8 cellular contexts compared by ENCODE assay signal in the genomic region with DNA sequence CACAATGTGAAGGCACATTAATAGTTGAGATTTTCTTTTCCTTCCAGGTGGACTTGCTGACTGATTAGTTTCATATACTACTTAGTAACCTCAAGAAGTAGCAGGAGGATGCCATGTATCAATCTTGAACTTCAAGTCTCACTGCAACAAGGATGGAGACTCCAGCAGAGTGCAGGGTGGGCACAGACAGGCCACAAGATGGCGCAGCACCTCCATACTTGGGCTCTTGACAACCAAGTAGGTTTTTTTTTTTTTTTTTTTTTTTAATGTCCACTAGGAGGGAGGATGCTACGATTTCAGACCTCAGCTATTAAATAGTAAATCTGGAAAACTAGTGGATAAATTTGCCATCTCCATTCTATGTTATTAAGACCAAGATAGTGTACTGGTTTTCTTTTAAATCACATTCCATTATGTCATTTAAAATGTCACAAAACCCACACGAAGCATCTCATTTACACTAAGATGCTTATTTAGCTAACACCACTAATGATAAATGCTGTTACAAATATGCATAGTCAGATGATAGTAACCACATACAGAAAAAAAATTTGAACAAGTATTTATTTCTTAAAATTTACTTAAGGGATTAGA. TPM values are rescaled to one million over a fixed set of nuclear protein-coding genes. Genes with fewer than 3 reads are reported as not detected.
A peak's percentile ranks its signal among the peaks of the same experiment; 100 is the strongest.
DNase-seq lines count a peak whose midpoint lies in the region; ATAC-seq, FAIRE-seq and TF ChIP-seq lines count a peak whose summit lies in the region.

No MANE protein-coding gene starts in this region.

- WGBS in pancreas, 2 donors = 30 to 34% methylated on average over 3 of the region's 3 CpGs
- 24 to 33% methylated on average over 3 of the region's 3 CpGs for WGBS in tibial nerve, 2 donors

- H3K27ac ChIP-seq in SJSA1 = no peak overlapping the region
- no peak overlapping the region for H3K27ac ChIP-seq in pancreas
- no peak overlapping the region for H3K27ac ChIP-seq in tibial nerve

- H3K4me3 ChIP-seq in SJSA1 = no peak overlapping the region
- no peak overlapping the region for H3K4me3 ChIP-seq in pancreas
- no peak overlapping the region for H3K4me3 ChIP-seq in tibial nerve

- TF ChIP-seq POLR2A in GM18951 (IDR thresholded peaks at IDR 0.05; ENCODE audit: extremely low read depth, insufficient read depth, insufficient read length) (peak; percentile 23), tibial nerve (IDR thresholded peaks at IDR 0.05) (no peak)

- H3K27me3 ChIP-seq in SJSA1 (replicated peaks) (no peaks in the 10 kb centered on the region), pancreas (no peaks in the 10 kb centered on the region), tibial nerve (no peaks in the 10 kb centered on the region)

- in situ Hi-C loops in ACHN (cut with HindIII; ENCODE audit: low pct_ligation_motif_present, low pct_unique_long_range_greater_than_20kb, low sequenced_read_pairs) (no loop called here), GM18951 (cut with MboI; ENCODE audit: low sequenced_read_pairs, unreplicated experiment) (loop anchor here (10.0 to 25.0 kb wide), 2 partner anchors 259 to 901 kb away; no protein-coding TSS in a partner anchor)

- intact Hi-C loops in pancreas (cut with DNase I) = no loop called here

- peaks cover 21% of the 10 kb centered on the region for H3K36me3 ChIP-seq in SJSA1
- peaks cover 0 to 7% (median 3%) of the 10 kb centered on the region in 3 donors for H3K36me3 ChIP-seq in pancreas
- peaks cover 0 to 30% (median 1%) of the 10 kb centered on the region in 3 donors for H3K36me3 ChIP-seq in tibial nerve

- TF ChIP-seq CTCF in pancreas (IDR thresholded peaks at IDR 0.05) (peak; percentile 41 to 67 (median 66)), tibial nerve (IDR thresholded peaks at IDR 0.05) (peak; percentile 61 to 87 (median 70))

- ATAC-seq in pancreas = peak; percentile 72 to 86 (median 81)

- FAIRE-seq in frontal cortex (lab: Jason Lieb, UNC) (peak; percentile 76), pancreas (lab: Jason Lieb, UNC) (peak; percentile 96)

- H3K4me1 ChIP-seq in SJSA1 (replicated peaks) (no peaks in the 10 kb centered on the region), pancreas (no peaks in the 10 kb centered on the region), tibial nerve (peaks cover 0 to 13% (median 0%) of the 10 kb centered on the region in 4 donors)

- H3K9me3 ChIP-seq in SJSA1 (replicated peaks) (no peaks in the 10 kb centered on the region), pancreas (no peaks in the 10 kb centered on the region), tibial nerve (no peaks in the 10 kb centered on the region)

- no peak for TF ChIP-seq EP300 in tibial nerve (IDR thresholded peaks at IDR 0.05)

- DNase-seq in ACHN = peak; percentile 78
- peak; percentile 74 for DNase-seq in M059J (ENCODE audit: low read depth)
- peak; percentile 64 to 83 for DNase-seq in SJSA1 (ENCODE audit: low read depth in 1 of 2, low spot score in 2 of 2)
- peak; percentile 91 for DNase-seq in activated effector memory CD4-positive, alpha-beta T cell treated with anti-CD3 and anti-CD28 coated beads, Interleukin-2, amount 50 U/mL, for 16 hours
- peak; percentile 53 to 64 for DNase-seq in frontal cortex (ENCODE audit: low spot score in 2 of 2)
- peak in 5 of 6 donors; percentile 52 to 81 (median 74) for DNase-seq in pancreas
- DNase-seq in tibial nerve (ENCODE audit: low spot score in 2 of 2) = peak; percentile 48 to 88

RNA-seq across cellular contexts. Expression of a gene that starts 58.6 kb away (rescaled TPM):
- total RNA-seq in M059J (2014; rRNA removed; shearing (Covaris generic)) = 82.5 and 128 TPM in 2 replicates
- 192 and 196 TPM in 2 replicates for total RNA-seq in SJSA1 (2014; rRNA removed; shearing (Covaris generic))
- 40.8 TPM for total RNA-seq in frontal cortex
- total RNA-seq in pancreas = 100 to 1,000 TPM in 2 of 6 donors, 10 to 100 TPM in 4; 46.6 to 165 (median 74.3) TPM
- 10 to 100 TPM; 14.5 to 21.1 TPM for polyA plus RNA-seq in pancreas
- total RNA-seq in tibial nerve = 100 to 1,000 TPM; 368 to 466 (median 413) TPM
